In genomic region chr6:168256940-168257339, GRCh38 we compare ENCODE assay signal across 29 cellular contexts.
"Had no signal": no experiment of that assay in that cellular context is flagged by ENCODE, and none has a peak within 500 bp of the region (broad histone marks: within the 10 kb centered on the region; RNA-seq: fewer than 3 reads in every experiment).

No MANE protein-coding gene starts in this region.

- FAIRE-seq: urothelium cell line had no signal

- H3K27me3 Mint-ChIP-seq: stimulated activated naive B cell treated with anti-CD40 and anti-IgM and Interleukin-4, amounts not matched to agents 10 μg/mL and 1 μg/mL and 100 μg/mL, for 72 hours; stimulated activated naive CD8-positive, alpha-beta T cell treated with anti-CD3 and anti-CD28 coated beads, Interleukin-15, Interleukin-2, amounts not matched to agents 100 ng/mL and 50 ng/mL, for 24 hours had no signal

- H3K36me3 ChIP-seq: stomach, suprapubic skin, thoracic aorta, thyroid gland, tibial artery, tibial nerve, transverse colon, upper lobe of left lung, upper lobe of right lung, uterus, vagina had no signal

- H3K9me3 ChIP-seq: suprapubic skin, testis, thoracic aorta, thyroid gland, upper lobe of right lung, uterus, vagina had no signal

- H3K4me1 ChIP-seq: suprapubic skin, testis, tibial artery, tibial nerve, uterus, vagina had no signal

- H3K4me3 Mint-ChIP-seq: stimulated activated effector memory CD8-positive, alpha-beta T cell treated with anti-CD3 and anti-CD28 coated beads, Interleukin-12 subunit alpha, Interleukin-12 subunit beta, amount 100 ng/mL, for 72 hours; stimulated activated memory B cell treated with anti-CD40 and anti-IgM and Interleukin-4, amounts not matched to agents 10 μg/mL and 1 μg/mL and 100 μg/mL, for 72 hours; stimulated activated naive B cell treated with anti-CD40 and anti-IgM and Interleukin-4, amounts not matched to agents 10 μg/mL and 1 μg/mL and 100 μg/mL, for 72 hours; stimulated activated naive CD8-positive, alpha-beta T cell treated with anti-CD3 and anti-CD28 coated beads, Interleukin-15, amount 100 ng/mL, for 72 hours; stimulated activated naive CD8-positive, alpha-beta T cell treated with anti-CD3 and anti-CD28 coated beads, Interleukin-15, Interleukin-2, amounts not matched to agents 100 ng/mL and 50 ng/mL, for 24 hours; type B pancreatic cell had no signal

- DNase-seq: stimulated activated CD4-positive, alpha-beta T cell treated with anti-CD3 and anti-CD28 coated beads, Interleukin-2, amount 100 ng/mL, for 48 hours; stimulated activated CD4-positive, alpha-beta T cell treated with anti-CD3 and anti-CD28 coated beads, Interleukin-4, amount 100 ng/mL, for 1 hour; stimulated activated CD4-positive, alpha-beta T cell treated with anti-CD3 and anti-CD28 coated beads, Interleukin-4, amount 100 ng/mL, for 24 hours; stimulated activated CD4-positive, alpha-beta T cell treated with anti-CD3 and anti-CD28 coated beads, Interleukin-4, amount 100 ng/mL, for 4 hours; stimulated activated CD8-positive, alpha-beta memory T cell treated with anti-CD3 and anti-CD28 coated beads, Interleukin-4, amount 100 ng/mL, for 48 hours; stimulated activated naive B cell treated with anti-CD40 and anti-IgM and Interleukin-4, amounts not matched to agents 10 μg/mL and 1 μg/mL and 100 μg/mL, for 72 hours; stimulated activated naive CD4-positive, alpha-beta T cell; stimulated activated naive CD4-positive, alpha-beta T cell treated with Interleukin-2 at 50 U/mL for 16 hours; stimulated activated naive CD8-positive, alpha-beta T cell treated with anti-CD3 and anti-CD28 coated beads, Interleukin-15, amount 100 ng/mL, for 72 hours; stimulated activated naive CD8-positive, alpha-beta T cell treated with anti-CD3 and anti-CD28 coated beads, Interleukin-15, Interleukin-2, amounts not matched to agents 100 U/mL and 50 U/mL, for 24 hours; stomach; substantia nigra; testis; thyroid gland; tibial artery; transverse colon; trophoblast cell; upper lobe of left lung; upper lobe of right lung; uterus had no signal

- H3K27ac Mint-ChIP-seq: stimulated activated effector memory CD8-positive, alpha-beta T cell treated with anti-CD3 and anti-CD28 coated beads, Interleukin-12 subunit alpha, Interleukin-12 subunit beta, amount 100 ng/mL, for 72 hours; stimulated activated memory B cell treated with anti-CD40 and anti-IgM and Interleukin-4, amounts not matched to agents 10 μg/mL and 1 μg/mL and 100 μg/mL, for 72 hours; stimulated activated naive B cell treated with anti-CD40 and anti-IgM and Interleukin-4, amounts not matched to agents 10 μg/mL and 1 μg/mL and 100 μg/mL, for 72 hours; stimulated activated naive CD8-positive, alpha-beta T cell treated with anti-CD3 and anti-CD28 coated beads, Interleukin-15, Interleukin-2, amounts not matched to agents 100 ng/mL and 50 ng/mL, for 24 hours; type B pancreatic cell had no signal

- ATAC-seq: stimulated activated effector memory CD8-positive, alpha-beta T cell treated with anti-CD3 and anti-CD28 coated beads, Interleukin-12 subunit alpha, Interleukin-12 subunit beta, amount 100 ng/mL, for 72 hours; stimulated activated memory B cell treated with anti-CD40 and anti-IgM and Interleukin-4, amounts not matched to agents 10 μg/mL and 1 μg/mL and 100 μg/mL, for 72 hours; stimulated activated naive B cell treated with anti-CD40 and anti-IgM and Interleukin-4, amounts not matched to agents 10 μg/mL and 1 μg/mL and 100 μg/mL, for 72 hours; stimulated activated naive CD8-positive, alpha-beta T cell treated with anti-CD3 and anti-CD28 coated beads, Interleukin-15, amount 100 ng/mL, for 72 hours; stimulated activated naive CD8-positive, alpha-beta T cell treated with anti-CD3 and anti-CD28 coated beads, Interleukin-15, Interleukin-2, amounts not matched to agents 100 U/mL and 50 U/mL, for 24 hours; upper lobe of right lung had no signal

- H3K27ac ChIP-seq: stomach, suprapubic skin, testis, thoracic aorta, thyroid gland, tibial artery, tibial nerve, transverse colon, upper lobe of left lung, upper lobe of right lung, uterus, vagina had no signal

- H3K4me1 Mint-ChIP-seq: stimulated activated effector memory CD8-positive, alpha-beta T cell treated with anti-CD3 and anti-CD28 coated beads, Interleukin-12 subunit alpha, Interleukin-12 subunit beta, amount 100 ng/mL, for 72 hours; stimulated activated memory B cell treated with anti-CD40 and anti-IgM and Interleukin-4, amounts not matched to agents 10 μg/mL and 1 μg/mL and 100 μg/mL, for 72 hours; stimulated activated naive B cell treated with anti-CD40 and anti-IgM and Interleukin-4, amounts not matched to agents 10 μg/mL and 1 μg/mL and 100 μg/mL, for 72 hours; stimulated activated naive CD8-positive, alpha-beta T cell treated with anti-CD3 and anti-CD28 coated beads, Interleukin-15, amount 100 ng/mL, for 72 hours had no signal

- H3K36me3 Mint-ChIP-seq: stimulated activated effector memory CD8-positive, alpha-beta T cell treated with anti-CD3 and anti-CD28 coated beads, Interleukin-12 subunit alpha, Interleukin-12 subunit beta, amount 100 ng/mL, for 72 hours; stimulated activated memory B cell treated with anti-CD40 and anti-IgM and Interleukin-4, amounts not matched to agents 10 μg/mL and 1 μg/mL and 100 μg/mL, for 72 hours; stimulated activated naive B cell treated with anti-CD40 and anti-IgM and Interleukin-4, amounts not matched to agents 10 μg/mL and 1 μg/mL and 100 μg/mL, for 72 hours; type B pancreatic cell had no signal

- H3K27me3 ChIP-seq: stomach, testis, thyroid gland, tibial nerve, transverse colon, upper lobe of left lung, upper lobe of right lung, uterus, vagina had no signal

- H3K4me3 ChIP-seq: stomach, suprapubic skin, testis, thoracic aorta, thyroid gland, tibial artery, tibial nerve, transverse colon, upper lobe of left lung, upper lobe of right lung, uterus, vagina had no signal
